ENCODE assay signal across 17 cellular contexts in the genomic region with DNA sequence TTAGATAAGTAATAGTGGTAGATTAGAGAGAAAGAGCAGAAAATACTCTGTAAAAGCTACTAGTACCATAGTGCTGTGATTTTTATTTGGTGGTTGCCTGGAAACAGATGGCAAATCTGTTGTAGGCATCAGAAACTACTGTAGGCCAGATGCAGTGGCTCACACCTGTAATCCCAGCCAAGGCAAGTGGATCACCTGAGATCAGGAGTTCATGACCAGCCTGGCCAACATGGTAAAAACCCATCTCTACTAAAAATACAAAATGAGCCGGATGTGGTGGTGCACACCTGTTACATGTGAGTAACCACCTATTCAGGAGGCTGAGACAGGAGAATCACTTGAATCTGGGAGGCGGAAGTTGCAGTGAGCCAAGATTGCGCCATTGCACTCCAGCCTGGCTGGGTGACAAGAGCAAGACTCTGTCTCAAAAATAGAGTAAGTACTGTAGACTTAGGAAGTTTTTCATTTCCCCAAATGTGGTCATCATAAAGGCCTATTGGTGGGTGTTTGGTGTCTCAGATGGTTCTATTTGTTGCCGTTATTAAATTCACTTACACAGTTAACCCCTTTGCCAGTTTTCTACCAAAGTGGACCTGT.
DNase-seq lines count a peak whose midpoint lies in the region; ATAC-seq and TF ChIP-seq lines count a peak whose summit lies in the region.
"Had no signal": no experiment of that assay in that cellular context is flagged by ENCODE, and none has a peak within 500 bp of the region (broad histone marks: within the 10 kb centered on the region; RNA-seq: fewer than 3 reads in every experiment).

No MANE protein-coding gene starts in this region.

- no peaks in the 10 kb centered on the region for H3K79me2 ChIP-seq in OCI-LY7 (ENCODE audit: insufficient read depth, low read depth, low read length)

- intact Hi-C loops in OCI-LY7 (cut with micrococcal nuclease; ENCODE audit: unreplicated experiment): no loop called here
- intact Hi-C loops in heart right ventricle (cut with DNase I): no loop called here
- intact Hi-C loops in posterior vena cava (cut with DNase I): no loop called here

- H3K4me1 ChIP-seq in HEK293 (ENCODE audit: control insufficient read depth, insufficient read depth, low read length) (no peaks in the 10 kb centered on the region), OCI-LY7 (ENCODE audit: insufficient read depth, low read length, poor library complexity, severe bottlenecking) (peaks cover 18% of the 10 kb centered on the region), heart right ventricle (peaks cover 4 to 88% (median 75%) of the 10 kb centered on the region in 9 donors)
- no peaks in the 10 kb centered on the region for H3K4me1 ChIP-seq in effector memory CD4-positive, alpha-beta T cell (ENCODE audit: control insufficient read depth, insufficient read depth, low read length, poor library complexity, severe bottlenecking)

- H3K27me3 ChIP-seq in heart right ventricle: no peaks in the 10 kb centered on the region
- H3K27me3 ChIP-seq in effector memory CD4-positive, alpha-beta T cell (replicated peaks; ENCODE audit: control insufficient read depth, insufficient read depth, low read length, poor library complexity, severe bottlenecking): no peaks in the 10 kb centered on the region
- H3K27me3 ChIP-seq: BE2C, testis had no signal

- H3K9me2 ChIP-seq in OCI-LY7 (ENCODE audit: insufficient read depth, low read length): no peaks in the 10 kb centered on the region

- no peak overlapping the region for H3K4me2 ChIP-seq in OCI-LY7 (ENCODE audit: low read length)

- H4K20me1 ChIP-seq in OCI-LY7 (ENCODE audit: insufficient read depth, low read length): no peaks in the 10 kb centered on the region

- no TSS peak for BruUV-seq in OCI-LY7 (replicated peaks; lab: Mats Ljungman, UMichigan)

- peak in 2 of 8 donors; percentile 10 to 18 for ATAC-seq in heart right ventricle
- ATAC-seq: activated T-cell treated with anti-CD3 and anti-CD28 coated beads, Interleukin-2, amount 50 U/mL, for 72 hours; naive thymus-derived CD8-positive, alpha-beta T cell had no signal

- POLR2A ChIA-PET in HEK293 (lab: Yijun Ruan, JAX) (no interaction called here), OCI-LY7 (lab: Charles Lee) (interaction anchor here (0.6 to 1.3 kb wide), 4 partner anchors 12 to 719 kb away, joined by 3 to 4 read pairs (median 4); no protein-coding TSS in a partner anchor)

- H3K36me3 ChIP-seq in HEK293 (ENCODE audit: control insufficient read depth in 2 of 2, insufficient read depth in 1 of 2, low read length in 2 of 2): no peaks in the 10 kb centered on the region
- no peaks in the 10 kb centered on the region for H3K36me3 ChIP-seq in OCI-LY7 (ENCODE audit: insufficient read depth, low read length)
- H3K36me3 ChIP-seq in heart right ventricle: peaks cover 0 to 76% (median 25%) of the 10 kb centered on the region in 9 donors
- no peaks in the 10 kb centered on the region for H3K36me3 ChIP-seq in effector memory CD4-positive, alpha-beta T cell (ENCODE audit: control insufficient read depth, insufficient read depth, low read length)
- H3K36me3 ChIP-seq: BE2C had no signal

- no peaks in the 10 kb centered on the region for H3K9me3 ChIP-seq in HEK293 (ENCODE audit: control insufficient read depth, insufficient read depth, low read depth, low read length)
- H3K9me3 ChIP-seq in OCI-LY7 (ENCODE audit: low read length): 0 out of 2 replicates have a peak, but pooled peaks cover 14% of the 10 kb centered on the region
- no peaks in the 10 kb centered on the region for H3K9me3 ChIP-seq in heart right ventricle
- H3K9me3 ChIP-seq in effector memory CD4-positive, alpha-beta T cell (ENCODE audit: control insufficient read depth, low read length): no peaks in the 10 kb centered on the region
- H3K9me3 ChIP-seq: BE2C, testis had no signal

- TF ChIP-seq CTCF in HEK293 (tag by site-specific recombination; IDR thresholded peaks at IDR 0.05) (no peak), OCI-LY7 (conservative IDR thresholded peaks at IDR 0.05; ENCODE audit: low read length) (no peak), heart right ventricle (IDR thresholded peaks at IDR 0.05) (no peak)

- no peak overlapping the region for H3K4me3 ChIP-seq in HEK293 (ENCODE audit: low read depth, low read length)
- no peak overlapping the region for H3K4me3 ChIP-seq in OCI-LY7 (ENCODE audit: low read depth, low read length, poor library complexity, severe bottlenecking)
- no peak overlapping the region for H3K4me3 ChIP-seq in heart right ventricle
- no peak overlapping the region for H3K4me3 ChIP-seq in effector memory CD4-positive, alpha-beta T cell (ENCODE audit: insufficient read depth, low read depth, low read length, poor library complexity, severe bottlenecking)
- H3K4me3 ChIP-seq: testis had no signal

- H2AFZ ChIP-seq in OCI-LY7 (ENCODE audit: low read length): no peak overlapping the region

- DNase-seq in OCI-LY7 (ENCODE audit: low spot score) (peak; percentile 40), heart right ventricle (peak; percentile 28 to 41), posterior vena cava (ENCODE audit: low spot score) (peak; percentile 86), hepatic stellate cell (ENCODE audit: low spot score) (no peak), NCI-H2081 treated with DMSO at 0.1 percent for 48 hours (lab: John Stamatoyannopoulos, UW) (no peak), COLO668 (lab: John Stamatoyannopoulos, UW; ENCODE audit: unreplicated experiment) (no peak)
- no peak for DNase-seq in effector memory CD4-positive, alpha-beta T cell
- DNase-seq: activated CD4-positive, alpha-beta T cell treated with anti-CD3 and anti-CD28 coated beads, Interleukin-2, amount 50 U/mL, for 48 hours; activated T-cell treated with anti-CD3 and anti-CD28 coated beads, Interleukin-2, amount 50 U/mL, for 72 hours; BE2C; central memory CD4-positive, alpha-beta T cell; DMS153; endodermal cell; naive thymus-derived CD8-positive, alpha-beta T cell; SHP77 treated with DMSO at 0.1 percent for 48 hours; testis had no signal

- CTCF ChIA-PET in HEK293 (lab: Yijun Ruan, JAX): no interaction called here
- CTCF ChIA-PET in OCI-LY7 (lab: Charles Lee; ENCODE audit: unreplicated experiment): no interaction called here

- 67 to 78% methylated on average over 4 of the region's 4 CpGs for WGBS in heart right ventricle, 2 donors

- H3K27ac ChIP-seq in HEK293 (ENCODE audit: extremely low read depth, low read depth, low read length): no peak overlapping the region
- H3K27ac ChIP-seq in OCI-LY7 (ENCODE audit: low read depth, low read length, poor library complexity, severe bottlenecking): no peak overlapping the region
- peak overlapping the region in 2 of 10 donors; percentile 20 to 50 for H3K27ac ChIP-seq in heart right ventricle
- no peak overlapping the region for H3K27ac ChIP-seq in effector memory CD4-positive, alpha-beta T cell (ENCODE audit: insufficient read depth, low read length, poor library complexity, severe bottlenecking)
- H3K27ac ChIP-seq: testis had no signal

TF ChIP-seq in HEK293, 187 proteins besides CTCF, POLR2A, EP300 and RAD21:
- TF ChIP-seq ZNF747 (tag by site-specific recombination; IDR thresholded peaks at IDR 0.05): no peak
- peak; percentile 36; the same call in 1 of the 2 replicates for TF ChIP-seq SCRT2 (tag by site-specific recombination; IDR thresholded peaks at IDR 0.05)

Comparison
In these comparisons a context has a peak if more than half of its experiments do, and no peak if none do; other contexts are left out.
1. DNase-seq: peak in OCI-LY7 (single experiment), heart right ventricle (2 of 2) and posterior vena cava (single experiment); none in hepatic stellate cell (single experiment), NCI-H2081 treated with DMSO at 0.1 percent for 48 hours (single experiment), effector memory CD4-positive, alpha-beta T cell (0 of 3) and COLO668 (single experiment).